Comparison of ENCODE assay signal across 18 cellular contexts in the genomic region with DNA sequence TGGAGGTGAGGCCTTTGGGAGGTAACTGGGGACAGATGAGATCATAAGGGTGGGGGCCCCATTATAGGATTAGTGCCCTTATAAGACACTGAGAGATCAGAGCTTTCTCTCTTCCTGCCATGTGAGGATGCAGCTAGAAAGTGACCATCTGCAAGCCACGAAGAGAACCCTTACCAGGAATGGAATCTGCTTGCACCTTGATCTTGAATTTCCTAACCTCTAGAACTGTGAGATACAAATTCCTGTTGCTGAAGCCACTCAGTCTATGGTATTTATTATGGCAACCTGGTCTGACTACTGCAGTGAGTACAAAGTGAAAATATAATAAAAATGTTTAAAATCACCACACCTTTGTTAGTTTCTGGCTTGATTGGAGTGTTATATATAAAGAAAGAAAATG.
DNase-seq lines count a peak whose midpoint lies in the region; ATAC-seq, FAIRE-seq and TF ChIP-seq lines count a peak whose summit lies in the region.
"Had no signal": no experiment of that assay in that cellular context is flagged by ENCODE, and none has a peak within 500 bp of the region (broad histone marks: within the 10 kb centered on the region; RNA-seq: fewer than 3 reads in every experiment).

No MANE protein-coding gene starts in this region.

- no peaks in the 10 kb centered on the region for H3K27me3 Mint-ChIP-seq in Caco-2 (ENCODE audit: insufficient read depth, unreplicated experiment)
- peaks cover 3% of the 10 kb centered on the region for H3K27me3 Mint-ChIP-seq in activated T-helper 2 cell treated with anti-CD3 and anti-CD28 coated beads, Interferon-gamma antibody, Interleukin-2, Interleukin-4, amounts not matched to agents 10 μg/mL and 5 μg/mL and 100 μg/mL, durations not matched to agents 14 hours and 24 hours and 36 hours (ENCODE audit: low read depth)
- H3K27me3 Mint-ChIP-seq: B cell had no signal

- H3K4me1 Mint-ChIP-seq in Caco-2 (ENCODE audit: low read depth, unreplicated experiment), result peaks cover 47% of the 10 kb centered on the region
- H3K4me1 Mint-ChIP-seq in activated T-helper 2 cell treated with anti-CD3 and anti-CD28 coated beads, Interferon-gamma antibody, Interleukin-2, Interleukin-4, amounts not matched to agents 10 μg/mL and 5 μg/mL and 100 μg/mL, durations not matched to agents 14 hours and 24 hours and 36 hours (ENCODE audit: low read depth), result no peaks in the 10 kb centered on the region
- H3K4me1 Mint-ChIP-seq: B cell had no signal

- intact Hi-C loops in Caco-2 (cut with micrococcal nuclease; ENCODE audit: unreplicated experiment) (no loop called here), K562 (cut with micrococcal nuclease) (no loop called here)
- intact Hi-C loops in activated T-helper 2 cell treated with anti-CD3 and anti-CD28 coated beads, Interferon-gamma antibody, Interleukin-2, Interleukin-4, amounts not matched to agents 10 μg/mL and 5 μg/mL and 100 μg/mL, durations not matched to agents 14 hours and 24 hours and 36 hours (cut with micrococcal nuclease), result no loop called here

- H3K27me3 ChIP-seq in Caco-2 (replicated peaks; ENCODE audit: control insufficient read depth, insufficient read depth, low read length), result no peaks in the 10 kb centered on the region
- H3K27me3 ChIP-seq in K562 (ENCODE audit: control insufficient read depth in 2 of 2, insufficient read depth in 2 of 2, low read length in 2 of 2), result no peaks in the 10 kb centered on the region

- H3K4me2 ChIP-seq in K562 (ENCODE audit: insufficient read depth, low read length), result no peak overlapping the region

- BruUV-seq in Caco-2 (replicated peaks; lab: Mats Ljungman, UMichigan) (no TSS peak), K562 (replicated peaks; lab: Mats Ljungman, UMichigan) (no TSS peak)

- H3K27ac Mint-ChIP-seq in Caco-2 (ENCODE audit: unreplicated experiment), result peak overlapping the region; percentile 91
- H3K27ac Mint-ChIP-seq in activated T-helper 2 cell treated with anti-CD3 and anti-CD28 coated beads, Interferon-gamma antibody, Interleukin-2, Interleukin-4, amounts not matched to agents 10 μg/mL and 5 μg/mL and 100 μg/mL, durations not matched to agents 14 hours and 24 hours and 36 hours, result no peak overlapping the region
- H3K27ac Mint-ChIP-seq: B cell; CD4-positive, alpha-beta T cell had no signal

- TF ChIP-seq RAD21 in K562 (CRISPR knock-in tag; conservative IDR thresholded peaks at IDR 0.05 in 1 of 2, IDR thresholded peaks at IDR 0.05 in 1 of 2), result no peak

- H3K4me3 ChIP-seq in Caco-2 (ENCODE audit: low read depth, low read length) (no peak overlapping the region), K562 (no peak overlapping the region)

- POLR2A ChIA-PET in Caco-2 (lab: Charles Lee) (interaction anchor here (2.3 kb wide), 1 partner anchor 12 kb away, joined by 15 read pairs; no protein-coding TSS in a partner anchor), K562 (lab: Yijun Ruan, JAX) (no interaction called here)

- DNase-seq in Caco-2 (peak; percentile 28 to 38), LoVo (ENCODE audit: low spot score) (peak; percentile 5), K562 (ENCODE audit: extremely low read depth in 1 of 4, low spot score in 3 of 4) (no peak), islet precursor cell (peak; percentile 59), NCI-H2196 treated with DMSO at 0.1 percent for 48 hours (lab: John Stamatoyannopoulos, UW; ENCODE audit: unreplicated experiment) (no peak), MV-4-11 (lab: John Stamatoyannopoulos, UW) (no peak)
- DNase-seq in activated T-helper 2 cell treated with anti-CD3 and anti-CD28 coated beads, Interferon-gamma antibody, Interleukin-2, Interleukin-4, amounts not matched to agents 10 μg/mL and 5 μg/mL and 100 μg/mL, durations not matched to agents 14 hours and 24 hours and 36 hours (ENCODE audit: low spot score), result no peak
- DNase-seq: C1 segment of cervical spinal cord; CD4-positive, alpha-beta T cell; DMS79 treated with DMSO at 0.1 percent for 48 hours; GDM1; GOT3; H9 had no signal

- H3K4me3 Mint-ChIP-seq in Caco-2 (ENCODE audit: unreplicated experiment), result peak overlapping the region; percentile 33
- H3K4me3 Mint-ChIP-seq in activated T-helper 2 cell treated with anti-CD3 and anti-CD28 coated beads, Interferon-gamma antibody, Interleukin-2, Interleukin-4, amounts not matched to agents 10 μg/mL and 5 μg/mL and 100 μg/mL, durations not matched to agents 14 hours and 24 hours and 36 hours (ENCODE audit: low read depth), result no peak overlapping the region
- H3K4me3 Mint-ChIP-seq: B cell; CD4-positive, alpha-beta T cell; H9 had no signal

- in situ Hi-C loops in K562 (cut with MboI), result no loop called here

- no peak for FAIRE-seq in K562 (lab: Jason Lieb, UNC)
- FAIRE-seq: GM12892, GM19239, HepG2, HTR-8/SVneo had no signal

- H3K9me3 Mint-ChIP-seq in Caco-2 (ENCODE audit: unreplicated experiment), result peaks cover 38% of the 10 kb centered on the region
- H3K9me3 Mint-ChIP-seq in activated T-helper 2 cell treated with anti-CD3 and anti-CD28 coated beads, Interferon-gamma antibody, Interleukin-2, Interleukin-4, amounts not matched to agents 10 μg/mL and 5 μg/mL and 100 μg/mL, durations not matched to agents 14 hours and 24 hours and 36 hours, result no peaks in the 10 kb centered on the region
- H3K9me3 Mint-ChIP-seq: CD4-positive, alpha-beta T cell; H9 had no signal

- no peaks in the 10 kb centered on the region for H3K36me3 ChIP-seq in Caco-2 (ENCODE audit: control insufficient read depth, insufficient read depth, low read length)
- H3K36me3 ChIP-seq in K562 (ENCODE audit: control insufficient read depth, insufficient read depth, low read length), result no peaks in the 10 kb centered on the region

- no peak for TF ChIP-seq POLR2A in K562 (conservative IDR thresholded peaks at IDR 0.05)

- 40% methylated on average over 1 of the region's 1 CpG for WGBS in K562 (ENCODE audit: insufficient coverage, low coverage, missing lambda C conversion rate)

- CTCF ChIA-PET in Caco-2 (lab: Charles Lee), result interaction anchor here (1.3 kb wide), 1 partner anchor 14 kb away, joined by 4 read pairs; no protein-coding TSS in a partner anchor
- CTCF ChIA-PET in K562 (lab: Yijun Ruan, JAX; ENCODE audit: low intra/inter-chr PET ratio), result no interaction called here

- H3K9me3 ChIP-seq in Caco-2 (peaks cover 21% of the 10 kb centered on the region), K562 (replicated peaks; ENCODE audit: control insufficient read depth, insufficient read depth, low read depth, low read length) (no peaks in the 10 kb centered on the region)

- H3K9ac ChIP-seq in K562 (ENCODE audit: insufficient read depth in 1 of 2, low read depth in 2 of 2, low read length in 2 of 2), result no peak overlapping the region

- H3K9me1 ChIP-seq in K562 (ENCODE audit: control insufficient read depth, insufficient read depth, low read length), result no peaks in the 10 kb centered on the region

- ATAC-seq in K562, result no peak; the same call in 2 of the 3 replicates
- ATAC-seq: HepG2 had no signal

- H3K27ac ChIP-seq in K562 (ENCODE audit: extremely low read depth, low read depth, low read length), result no peak overlapping the region

- TF ChIP-seq CTCF in Caco-2 (IDR thresholded peaks at IDR 0.05; ENCODE audit: insufficient read depth in 1 of 2, low read depth in 1 of 2, low read length in 1 of 2, severe bottlenecking in 1 of 2, unreplicated experiment in 1 of 2) (no peak), K562 (IDR thresholded peaks at IDR 0.05 in 2 of 3, conservative IDR thresholded peaks at IDR 0.05 in 1 of 3; ENCODE audit: insufficient read depth in 2 of 3, low read depth in 1 of 3, low read length in 3 of 3) (no peak)

- H3K36me3 Mint-ChIP-seq in Caco-2 (ENCODE audit: insufficient read depth, unreplicated experiment), result peaks cover 39% of the 10 kb centered on the region
- no peaks in the 10 kb centered on the region for H3K36me3 Mint-ChIP-seq in activated T-helper 2 cell treated with anti-CD3 and anti-CD28 coated beads, Interferon-gamma antibody, Interleukin-2, Interleukin-4, amounts not matched to agents 10 μg/mL and 5 μg/mL and 100 μg/mL, durations not matched to agents 14 hours and 24 hours and 36 hours (ENCODE audit: low read depth)

- peak overlapping the region; percentile 33; the same call in 1 of the 2 replicates for H2AFZ ChIP-seq in K562 (ENCODE audit: low read depth, low read length)

- TF ChIP-seq EP300 in K562 (IDR thresholded peaks at IDR 0.05; ENCODE audit: low read length), result no peak

- no peaks in the 10 kb centered on the region for H4K20me1 ChIP-seq in K562 (replicated peaks; ENCODE audit: control insufficient read depth, insufficient read depth, low read length)

- H3K4me1 ChIP-seq in Caco-2, result peaks cover 48% of the 10 kb centered on the region
- no peaks in the 10 kb centered on the region for H3K4me1 ChIP-seq in K562 (replicated peaks in 1 of 2; ENCODE audit: control insufficient read depth in 2 of 2, insufficient read depth in 2 of 2, low read length in 2 of 2)

- no peaks in the 10 kb centered on the region for H3K79me2 ChIP-seq in K562 (ENCODE audit: control insufficient read depth, insufficient read depth, low read length)

TF ChIP-seq in K562, 482 proteins besides CTCF, POLR2A, EP300 and RAD21 (continues in another document):
- TF ChIP-seq CC2D1A (IDR thresholded peaks at IDR 0.05), result no peak
- TF ChIP-seq YBX1 (IDR thresholded peaks at IDR 0.05), result no peak
- TF ChIP-seq RUNX1 (IDR thresholded peaks at IDR 0.05; ENCODE audit: low read depth), result no peak
- no peak for TF ChIP-seq ATF7 (IDR thresholded peaks at IDR 0.05)
- no peak for TF ChIP-seq ZNF444 (CRISPR knock-in tag; IDR thresholded peaks at IDR 0.05)
- no peak for TF ChIP-seq USF2 (CRISPR knock-in tag; IDR thresholded peaks at IDR 0.05)

Comparison
In these comparisons a context has a peak if more than half of its experiments do, and no peak if none do; other contexts are left out.
1. DNase-seq: peak in Caco-2 (2 of 2), LoVo (single experiment) and islet precursor cell (single experiment); none in K562 (0 of 4), activated T-helper 2 cell treated with anti-CD3 and anti-CD28 coated beads, Interferon-gamma antibody, Interleukin-2, Interleukin-4, amounts not matched to agents 10 μg/mL and 5 μg/mL and 100 μg/mL, durations not matched to agents 14 hours and 24 hours and 36 hours (single experiment), NCI-H2196 treated with DMSO at 0.1 percent for 48 hours (single experiment) and MV-4-11 (single experiment).